ENCODE assay signal across 19 cellular contexts in the genomic region with DNA sequence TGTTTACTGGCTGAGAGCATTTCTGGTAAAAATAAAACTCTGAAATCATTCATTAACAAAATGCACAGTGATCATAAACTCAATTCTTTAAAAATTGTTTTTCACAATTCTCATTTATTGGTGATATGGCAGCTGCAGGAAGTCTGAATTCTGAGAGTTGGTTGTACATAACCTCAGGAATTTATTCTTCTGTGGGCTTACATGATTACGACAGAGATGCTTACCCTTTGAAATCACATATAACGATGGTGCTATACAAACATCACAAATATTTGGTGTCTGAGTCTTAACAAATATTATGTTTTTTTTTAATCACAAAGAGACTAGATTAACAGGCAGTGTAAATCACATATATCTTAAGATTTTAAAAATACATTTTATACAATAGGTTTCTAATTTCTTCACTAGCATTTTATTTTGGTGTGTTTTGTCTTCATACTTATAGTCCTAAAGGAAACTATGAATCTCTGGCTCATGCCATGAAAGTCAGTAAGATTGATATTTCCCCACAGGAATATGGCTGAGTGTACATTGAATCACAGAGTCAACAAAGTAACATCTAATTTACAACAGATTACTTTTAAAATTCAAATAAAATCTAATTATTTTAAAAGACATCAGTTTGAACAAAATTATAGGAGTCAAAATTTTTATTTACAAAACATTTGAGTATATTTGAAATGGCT.
A peak's percentile ranks its signal among the peaks of the same experiment; 100 is the strongest.
DNase-seq lines count a peak whose midpoint lies in the region; ATAC-seq, FAIRE-seq and TF ChIP-seq lines count a peak whose summit lies in the region.
"Had no signal": no experiment of that assay in that cellular context is flagged by ENCODE, and none has a peak within 500 bp of the region (broad histone marks: within the 10 kb centered on the region; RNA-seq: fewer than 3 reads in every experiment).

No MANE protein-coding gene starts in this region.

- TF ChIP-seq RAD21 in IMR-90 (IDR thresholded peaks at IDR 0.05; ENCODE audit: low read length): no peak

- H3K4me2 ChIP-seq in IMR-90 (ENCODE audit: low read depth, low read length) (no peak overlapping the region), keratinocyte (ENCODE audit: control insufficient read depth, extremely low read depth, insufficient read depth, low read depth, low read length) (no peak overlapping the region)

- H3K27me3 ChIP-seq in IMR-90 (ENCODE audit: control insufficient read depth, insufficient read depth, low read length) (no peaks in the 10 kb centered on the region), keratinocyte (ENCODE audit: control insufficient read depth, extremely low read depth, insufficient read depth, low read length) (no peaks in the 10 kb centered on the region), A673 (replicated peaks; ENCODE audit: insufficient read depth, low read depth, low read length, poor library complexity) (peaks cover 20% of the 10 kb centered on the region)
- H3K27me3 ChIP-seq: body of pancreas, spleen had no signal

- H4K91ac ChIP-seq in IMR-90 (ENCODE audit: insufficient read depth, low read depth, low read length): peak overlapping the region; percentile 88

- no CpG with 5 or more reads among the region's 2 CpGs for WGBS in IMR-90 (ENCODE audit: extremely low coverage in 2 of 2, insufficient read length in 1 of 2), 2 experiments

- peak overlapping the region; percentile 69 to 96 for H4K8ac ChIP-seq in IMR-90 (ENCODE audit: low read depth in 2 of 2, low read length in 2 of 2)

- H3K9me1 ChIP-seq in IMR-90 (ENCODE audit: insufficient read depth, low read length) (peaks cover 10% of the 10 kb centered on the region), keratinocyte (ENCODE audit: control insufficient read depth, extremely low read depth, insufficient read depth, low read length) (no peaks in the 10 kb centered on the region)

- peak overlapping the region; percentile 76 for H2AK5ac ChIP-seq in IMR-90 (ENCODE audit: low read depth, low read length)

- H3K79me2 ChIP-seq in keratinocyte (ENCODE audit: control insufficient read depth, insufficient read depth, low read length): no peaks in the 10 kb centered on the region

- H2BK20ac ChIP-seq in IMR-90 (ENCODE audit: low read depth, low read length): peak overlapping the region; percentile 96

- H3K9me3 ChIP-seq in IMR-90 (ENCODE audit: control insufficient read depth, insufficient read depth, low read length) (no peaks in the 10 kb centered on the region), keratinocyte (ENCODE audit: control insufficient read depth, low read depth, low read length) (no peaks in the 10 kb centered on the region), A673 (ENCODE audit: low read depth, low read length, poor library complexity, severe bottlenecking) (no peaks in the 10 kb centered on the region)
- H3K9me3 ChIP-seq: body of pancreas, spleen had no signal

- H3K4me1 ChIP-seq in IMR-90 (ENCODE audit: control insufficient read depth, insufficient read depth, low read length) (peaks cover 28% of the 10 kb centered on the region), keratinocyte (ENCODE audit: control insufficient read depth, extremely low read depth, insufficient read depth, low read length) (peaks cover 34% of the 10 kb centered on the region), A673 (ENCODE audit: insufficient read depth, low read length, poor library complexity, severe bottlenecking) (no peaks in the 10 kb centered on the region)
- H3K4me1 ChIP-seq: body of pancreas, spleen had no signal

- peak overlapping the region; percentile 45; the same call in 1 of the 2 replicates for H3K9ac ChIP-seq in IMR-90 (ENCODE audit: low read depth, low read length)
- H3K9ac ChIP-seq in keratinocyte (ENCODE audit: control insufficient read depth, extremely low read depth, insufficient read depth, low read length): no peak overlapping the region

- H3K36me3 ChIP-seq in IMR-90 (ENCODE audit: control insufficient read depth, insufficient read depth, low read length): no peaks in the 10 kb centered on the region
- H3K36me3 ChIP-seq in keratinocyte (ENCODE audit: control insufficient read depth in 2 of 2, extremely low read depth in 1 of 2, insufficient read depth in 2 of 2, low read length in 2 of 2): no peaks in the 10 kb centered on the region
- H3K36me3 ChIP-seq in A673 (ENCODE audit: insufficient read depth, low read length, poor library complexity, severe bottlenecking): no peaks in the 10 kb centered on the region
- H3K36me3 ChIP-seq: spleen had no signal

- peak overlapping the region; percentile 100 for H2BK120ac ChIP-seq in IMR-90 (ENCODE audit: low read depth, low read length)

- dilution Hi-C loops in IMR-90 (cut with HindIII; ENCODE audit: low sequenced_read_pairs, unreplicated experiment): no loop called here
- dilution Hi-C loops in keratinocyte (cut with MboI; ENCODE audit: extremely low pct_ligation_motif_present, low sequenced_read_pairs): no loop called here

- peak overlapping the region; percentile 66; the same call in 1 of the 2 replicates for H3K27ac ChIP-seq in IMR-90 (ENCODE audit: insufficient read depth, low read length)
- H3K27ac ChIP-seq in keratinocyte (ENCODE audit: control insufficient read depth, insufficient read depth, low read length): no peak overlapping the region
- no peak overlapping the region for H3K27ac ChIP-seq in A673 (ENCODE audit: low read depth, low read length, poor library complexity, severe bottlenecking)
- H3K27ac ChIP-seq: body of pancreas, spleen had no signal

- BruUV-seq in IMR-90 (replicated peaks; lab: Mats Ljungman, UMichigan) (no TSS peak), A673 (replicated peaks; lab: Mats Ljungman, UMichigan) (no TSS peak)

- TF ChIP-seq CTCF in IMR-90 (conservative IDR thresholded peaks at IDR 0.05; ENCODE audit: low read depth, low read length): no peak
- no peak for TF ChIP-seq CTCF in astrocyte of the spinal cord (IDR thresholded peaks at IDR 0.05; ENCODE audit: low read depth, low read length)
- no peak for TF ChIP-seq CTCF in keratinocyte (optimal IDR thresholded peaks at IDR 0.05 in 1 of 3, IDR thresholded peaks at IDR 0.05 in 1 of 3, conservative IDR thresholded peaks at IDR 0.05 in 1 of 3; ENCODE audit: extremely low read depth in 1 of 3, insufficient read depth in 2 of 3, low read length in 3 of 3)
- TF ChIP-seq CTCF in A673 (conservative IDR thresholded peaks at IDR 0.05; ENCODE audit: low read depth, low read length): no peak

- peak overlapping the region; percentile 93 for H3K14ac ChIP-seq in IMR-90 (replicated peaks; ENCODE audit: low read depth, low read length)

- DNase-seq in AG08395 (ENCODE audit: low spot score) (peak; percentile 44), IMR-90 (peak; percentile 86), astrocyte of the spinal cord (ENCODE audit: low read depth, low spot score) (peak; percentile 92), keratinocyte (ENCODE audit: low read depth, low spot score) (no peak), A673 (ENCODE audit: low spot score) (no peak), sciatic nerve (ENCODE audit: low spot score) (no peak)
- DNase-seq in activated CD4-positive, alpha-beta T cell treated with anti-CD3 and anti-CD28 coated beads, Interleukin-2, amount 50 U/mL, for 4 hours: no peak
- DNase-seq: activated CD8-positive, alpha-beta T cell treated with anti-CD3 and anti-CD28 coated beads for 36 hours; body of pancreas; DMS79; effector CD4-positive, alpha-beta T cell; midbrain; MM.1S; NCI-H82; occipital lobe; SHP77; spleen had no signal

- CTCF ChIA-PET in IMR-90 (lab: Yijun Ruan, JAX) (no interaction called here), A673 (lab: Charles Lee) (no interaction called here)

- no peaks in the 10 kb centered on the region for H4K20me1 ChIP-seq in IMR-90 (ENCODE audit: insufficient read depth, low read length)
- H4K20me1 ChIP-seq in keratinocyte (ENCODE audit: control insufficient read depth, extremely low read depth, insufficient read depth, low read length): no peaks in the 10 kb centered on the region

- in situ Hi-C loops in IMR-90 (cut with MboI; ENCODE audit: low sequenced_read_pairs): no loop called here
- in situ Hi-C loops in astrocyte of the spinal cord (cut with HindIII; ENCODE audit: low sequenced_read_pairs): no loop called here

- peak overlapping the region; percentile 96; the same call in 1 of the 2 replicates for H4K5ac ChIP-seq in IMR-90 (ENCODE audit: low read depth, low read length)

- no peak for FAIRE-seq in keratinocyte (lab: Jason Lieb, UNC)
- FAIRE-seq: GM12878 had no signal

- H3K79me1 ChIP-seq in IMR-90 (ENCODE audit: low read depth in 1 of 2, low read length in 2 of 2): peaks cover 5 to 15% of the 10 kb centered on the region in 2 experiments; a peak in 2 of 4 replicates

- peak overlapping the region; percentile 99 for H3K18ac ChIP-seq in IMR-90 (ENCODE audit: low read depth, low read length)

- H3K56ac ChIP-seq in IMR-90 (ENCODE audit: extremely low read depth, insufficient read depth, low read length): peak overlapping the region; percentile 88

- intact Hi-C loops in IMR-90 (cut with micrococcal nuclease): no loop called here
- intact Hi-C loops in A673 (cut with micrococcal nuclease; ENCODE audit: unreplicated experiment): no loop called here
- intact Hi-C loops in sciatic nerve (cut with DNase I): loop anchor here (10.0 kb wide), 1 partner anchor 383 kb away; no protein-coding TSS in a partner anchor

- H2AK9ac ChIP-seq in IMR-90 (replicated peaks; ENCODE audit: low read depth, low read length, poor library complexity): no peak overlapping the region

- H3K23ac ChIP-seq in IMR-90 (ENCODE audit: low read depth, low read length): peak overlapping the region; percentile 88

- peak overlapping the region; percentile 71; the same call in 1 of the 3 replicates for H2BK15ac ChIP-seq in IMR-90 (ENCODE audit: low read depth, low read length)

- H2AFZ ChIP-seq in IMR-90 (replicated peaks; ENCODE audit: low read length, poor library complexity) (no peak overlapping the region), keratinocyte (ENCODE audit: control insufficient read depth, low read length) (peak overlapping the region; percentile 35)

- POLR2A ChIA-PET in IMR-90 (lab: Charles Lee; ENCODE audit: unreplicated experiment) (no interaction called here), A673 (lab: Charles Lee; ENCODE audit: low non-redundant PET) (no interaction called here)

- ATAC-seq in IMR-90 (ENCODE audit: low read depth) (no peak), sciatic nerve (no peak), HG03280 (IDR thresholded peaks at IDR 0.05; ENCODE audit: unreplicated experiment) (no peak)
- ATAC-seq: activated CD8-positive, alpha-beta T cell treated with anti-CD3 and anti-CD28 coated beads for 36 hours; body of pancreas; GM12878 had no signal

- H3K4ac ChIP-seq in IMR-90 (ENCODE audit: low read depth, low read length): peak overlapping the region; percentile 93; the same call in 1 of the 2 replicates

- no peak for TF ChIP-seq POLR2A in IMR-90 (IDR thresholded peaks at IDR 0.05; ENCODE audit: low read depth, low read length)

- H2BK5ac ChIP-seq in IMR-90 (ENCODE audit: low read depth, low read length, poor library complexity, severe bottlenecking): peak overlapping the region; percentile 100

- H3K4me3 ChIP-seq in IMR-90 (ENCODE audit: insufficient read depth, low read depth, low read length) (no peak overlapping the region), astrocyte of the spinal cord (ENCODE audit: low read depth, low read length) (no peak overlapping the region), keratinocyte (ENCODE audit: control insufficient read depth in 2 of 3, extremely low read depth in 1 of 3, insufficient read depth in 2 of 3, low read depth in 1 of 3, low read length in 3 of 3) (no peak overlapping the region), A673 (ENCODE audit: low read depth, low read length, poor library complexity, severe bottlenecking) (no peak overlapping the region)
- H3K4me3 ChIP-seq: body of pancreas, GM12878, spleen had no signal

Comparison
In these comparisons a context has a peak if more than half of its experiments do, and no peak if none do; other contexts are left out.
1. DNase-seq: peak in AG08395 (single experiment), IMR-90 (single experiment) and astrocyte of the spinal cord (single experiment); none in keratinocyte (single experiment), A673 (single experiment), sciatic nerve (single experiment) and activated CD4-positive, alpha-beta T cell treated with anti-CD3 and anti-CD28 coated beads, Interleukin-2, amount 50 U/mL, for 4 hours (0 of 2).